ENCODE assay signal across 11 cellular contexts in the genomic region with DNA sequence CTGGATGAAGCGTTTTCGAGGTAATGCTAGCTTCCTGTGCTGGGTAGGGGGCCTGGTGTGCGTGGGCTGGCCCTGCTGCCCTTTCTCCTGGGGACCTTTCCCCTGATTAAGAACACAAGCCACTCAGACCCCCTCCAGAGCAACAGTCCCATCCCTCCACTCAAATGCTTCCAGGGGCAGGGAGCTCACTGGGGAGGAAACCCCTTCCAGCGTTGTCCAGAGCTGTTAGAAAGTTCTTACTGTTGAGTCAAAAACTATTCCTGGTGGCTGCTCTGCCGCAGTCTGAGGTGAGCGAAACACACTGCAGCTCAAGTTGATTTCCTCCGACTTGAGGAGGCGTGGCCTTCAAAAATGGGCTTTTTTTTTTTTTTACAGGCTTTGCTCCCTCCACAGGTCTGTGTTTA. TPM values are rescaled to one million over a fixed set of nuclear protein-coding genes. Genes with fewer than 3 reads are reported as not detected.
DNase-seq lines count a peak whose midpoint lies in the region; ATAC-seq, FAIRE-seq and TF ChIP-seq lines count a peak whose summit lies in the region.
"Had no signal": no experiment of that assay in that cellular context is flagged by ENCODE, and none has a peak within 500 bp of the region (broad histone marks: within the 10 kb centered on the region; RNA-seq: fewer than 3 reads in every experiment).

No MANE protein-coding gene starts in this region.

- no peak overlapping the region for H3K27ac Mint-ChIP-seq in astrocyte (ENCODE audit: unreplicated experiment)
- no peak overlapping the region for H3K27ac Mint-ChIP-seq in stimulated activated memory B cell treated with anti-CD40 and anti-IgM and Interleukin-4, amounts not matched to agents 10 μg/mL and 1 μg/mL and 100 μg/mL, for 72 hours

- no peak overlapping the region for H2BK12ac ChIP-seq in neuronal stem cell (ENCODE audit: low read length)

- H3K18ac ChIP-seq in neuronal stem cell (ENCODE audit: low read length), result peak overlapping the region; percentile 46

- H3K27ac ChIP-seq in astrocyte (ENCODE audit: low read depth, low read length) (peak overlapping the region; percentile 31), neuronal stem cell (replicated peaks; ENCODE audit: low read length) (no peak overlapping the region)

- no peak overlapping the region for H2BK5ac ChIP-seq in neuronal stem cell (ENCODE audit: low read length)

- ATAC-seq in HG03139 (IDR thresholded peaks at IDR 0.05; ENCODE audit: unreplicated experiment) (no peak), HG03196 (IDR thresholded peaks at IDR 0.05; ENCODE audit: unreplicated experiment) (no peak)
- ATAC-seq in stimulated activated memory B cell treated with anti-CD40 and anti-IgM and Interleukin-4, amounts not matched to agents 10 μg/mL and 1 μg/mL and 100 μg/mL, for 72 hours, result no peak

- no peak overlapping the region for H2AFZ ChIP-seq in astrocyte (ENCODE audit: low read depth, low read length)
- H2AFZ ChIP-seq in neuronal stem cell (ENCODE audit: low read length), result peak overlapping the region; percentile 12

- no peak overlapping the region for H2BK120ac ChIP-seq in neuronal stem cell (ENCODE audit: low read depth, low read length)

- peak overlapping the region; percentile 2 for H2BK15ac ChIP-seq in neuronal stem cell (ENCODE audit: low read length)

- peaks cover 2% of the 10 kb centered on the region for H3K27me3 Mint-ChIP-seq in astrocyte (ENCODE audit: low read depth, unreplicated experiment)
- H3K27me3 Mint-ChIP-seq in stimulated activated memory B cell treated with anti-CD40 and anti-IgM and Interleukin-4, amounts not matched to agents 10 μg/mL and 1 μg/mL and 100 μg/mL, for 72 hours, result no peaks in the 10 kb centered on the region

- peaks cover 2% of the 10 kb centered on the region for H3K9me3 Mint-ChIP-seq in astrocyte (ENCODE audit: unreplicated experiment)
- no peaks in the 10 kb centered on the region for H3K9me3 Mint-ChIP-seq in stimulated activated memory B cell treated with anti-CD40 and anti-IgM and Interleukin-4, amounts not matched to agents 10 μg/mL and 1 μg/mL and 100 μg/mL, for 72 hours

- H3K4ac ChIP-seq in neuronal stem cell (ENCODE audit: low read length), result no peak overlapping the region

- H3K4me1 ChIP-seq in astrocyte (ENCODE audit: insufficient read depth, low read length) (peaks cover 56% of the 10 kb centered on the region), neuronal stem cell (ENCODE audit: control insufficient read depth in 2 of 2, insufficient read depth in 1 of 2, low read depth in 1 of 2, low read length in 2 of 2) (peaks cover 48 to 56% of the 10 kb centered on the region in 2 donors)

- no peak overlapping the region for H4K8ac ChIP-seq in neuronal stem cell (ENCODE audit: low read depth, low read length)

- H3K9ac ChIP-seq in astrocyte (ENCODE audit: low read length) (peak overlapping the region; percentile 32), neuronal stem cell (ENCODE audit: low read depth, low read length, poor library complexity) (no peak overlapping the region)

- peak overlapping the region; percentile 3 for H2AK5ac ChIP-seq in neuronal stem cell (ENCODE audit: low read depth, low read length)

- no peak overlapping the region for H3K4me3 Mint-ChIP-seq in astrocyte (ENCODE audit: unreplicated experiment)
- H3K4me3 Mint-ChIP-seq in stimulated activated memory B cell treated with anti-CD40 and anti-IgM and Interleukin-4, amounts not matched to agents 10 μg/mL and 1 μg/mL and 100 μg/mL, for 72 hours, result no peak overlapping the region

- H4K20me1 ChIP-seq in astrocyte (ENCODE audit: insufficient read depth, low read length), result no peaks in the 10 kb centered on the region

- WGBS in neuronal stem cell (ENCODE audit: extremely low coverage in 2 of 2, insufficient read length in 2 of 2, insufficient replicate concordance in 1 of 2), 2 donors, result no CpG with 5 or more reads among the region's 8 CpGs

- peaks cover 43% of the 10 kb centered on the region for H3K4me1 Mint-ChIP-seq in astrocyte (ENCODE audit: low read depth, unreplicated experiment)
- peaks cover 47% of the 10 kb centered on the region for H3K4me1 Mint-ChIP-seq in stimulated activated memory B cell treated with anti-CD40 and anti-IgM and Interleukin-4, amounts not matched to agents 10 μg/mL and 1 μg/mL and 100 μg/mL, for 72 hours

- no peak for TF ChIP-seq CTCF in astrocyte (IDR thresholded peaks at IDR 0.05; ENCODE audit: insufficient read depth, low read depth, low read length)

- H3K14ac ChIP-seq in neuronal stem cell (ENCODE audit: low read length), result no peak overlapping the region

- no peak for FAIRE-seq in astrocyte (lab: Jason Lieb, UNC)

- H3K4me3 ChIP-seq in astrocyte (ENCODE audit: insufficient read depth, low read depth, low read length) (no peak overlapping the region), neuronal stem cell (ENCODE audit: low read length in 2 of 2) (no peak overlapping the region), H7 (ENCODE audit: insufficient read depth, low read depth, low read length) (no peak overlapping the region)

- no peak overlapping the region for H4K91ac ChIP-seq in neuronal stem cell (ENCODE audit: low read depth, low read length, poor library complexity)

- H3K79me1 ChIP-seq in neuronal stem cell (ENCODE audit: low read depth, low read length), result no peaks in the 10 kb centered on the region

- DNase-seq in stimulated activated CD4-positive, alpha-beta T cell treated with anti-CD3 and anti-CD28 coated beads, Interleukin-1b, Interleukin-23, amount 100 ng/mL, for 48 hours, result peak; percentile 45
- DNase-seq in stimulated activated CD4-positive, alpha-beta T cell treated with anti-CD3 and anti-CD28 coated beads, Interleukin-12 subunit alpha, Interleukin-12 subunit beta, amount 100 ng/mL, for 4 hours, result no peak
- no peak for DNase-seq in astrocyte (ENCODE audit: low read depth)
- no peak for DNase-seq in neuronal stem cell (ENCODE audit: low spot score)
- DNase-seq in H7, result no peak
- DNase-seq: hippocampal formation, T1000 had no signal

- no peaks in the 10 kb centered on the region for H3K27me3 ChIP-seq in astrocyte (ENCODE audit: insufficient read depth, low read length)
- H3K27me3 ChIP-seq in neuronal stem cell (ENCODE audit: control insufficient read depth in 3 of 3, insufficient read depth in 3 of 3, low read depth in 1 of 3, low read length in 3 of 3), result no peaks in the 10 kb centered on the region
- H3K27me3 ChIP-seq in H7 (ENCODE audit: control insufficient read depth, insufficient read depth, low read length), result no peaks in the 10 kb centered on the region

- H3K23ac ChIP-seq in neuronal stem cell (ENCODE audit: low read depth, low read length, poor library complexity), result no peak overlapping the region

- H3K4me2 ChIP-seq in astrocyte (ENCODE audit: low read length), result peak overlapping the region; percentile 17
- H3K4me2 ChIP-seq in neuronal stem cell (ENCODE audit: insufficient read depth, low read length, poor library complexity, severe bottlenecking), result no peak overlapping the region

- peaks cover 5% of the 10 kb centered on the region for H3K36me3 Mint-ChIP-seq in astrocyte (ENCODE audit: low read depth, unreplicated experiment)
- peaks cover 16% of the 10 kb centered on the region for H3K36me3 Mint-ChIP-seq in stimulated activated memory B cell treated with anti-CD40 and anti-IgM and Interleukin-4, amounts not matched to agents 10 μg/mL and 1 μg/mL and 100 μg/mL, for 72 hours

- no peaks in the 10 kb centered on the region for H3K79me2 ChIP-seq in astrocyte (ENCODE audit: insufficient read depth, low read length)

- H3K36me3 ChIP-seq in astrocyte (ENCODE audit: insufficient read depth, low read length) (no peaks in the 10 kb centered on the region), neuronal stem cell (replicated peaks in 1 of 2; ENCODE audit: control insufficient read depth in 2 of 2, insufficient read depth in 2 of 2, low read length in 2 of 2) (no peaks in the 10 kb centered on the region), H7 (replicated peaks; ENCODE audit: control insufficient read depth, insufficient read depth, low read length) (no peaks in the 10 kb centered on the region; the same call in none of the 2 replicates)

- H3K9me3 ChIP-seq in astrocyte (ENCODE audit: insufficient read depth, low read depth, low read length) (no peaks in the 10 kb centered on the region), neuronal stem cell (replicated peaks in 1 of 2; ENCODE audit: control insufficient read depth in 2 of 2, insufficient read depth in 1 of 2, low read depth in 1 of 2, low read length in 2 of 2) (no peaks in the 10 kb centered on the region)

RNA-seq across cellular contexts. Expression of a gene that starts 21.8 kb away (rescaled TPM):
- 7.9 and 8.0 TPM in 2 replicates for total RNA-seq in astrocyte
- 5.0 TPM for polyA plus RNA-seq in neuronal stem cell (2013, experiment 1 of 2)
- 5.4 TPM for polyA plus RNA-seq in neuronal stem cell (2013, experiment 2 of 2)
- total RNA-seq in H7 (2014; rRNA removed; shearing (Covaris generic)), result 47.0 and 47.9 TPM in 2 replicates

RNA-seq across cellular contexts. Expression of a gene that starts 51.4 kb away (rescaled TPM):
- total RNA-seq in astrocyte, result 0.86 and 1.6 TPM in 2 replicates
- polyA plus RNA-seq in neuronal stem cell (2013, experiment 1 of 2), result 7.3 TPM
- 7.1 TPM for polyA plus RNA-seq in neuronal stem cell (2013, experiment 2 of 2)
- total RNA-seq in H7 (2014; rRNA removed; shearing (Covaris generic)), result 19.5 and 25.6 TPM in 2 replicates
- total RNA-seq: MCF 10A had no signal
